ENCODE assay signal across 1 cellular context in the genomic region with DNA sequence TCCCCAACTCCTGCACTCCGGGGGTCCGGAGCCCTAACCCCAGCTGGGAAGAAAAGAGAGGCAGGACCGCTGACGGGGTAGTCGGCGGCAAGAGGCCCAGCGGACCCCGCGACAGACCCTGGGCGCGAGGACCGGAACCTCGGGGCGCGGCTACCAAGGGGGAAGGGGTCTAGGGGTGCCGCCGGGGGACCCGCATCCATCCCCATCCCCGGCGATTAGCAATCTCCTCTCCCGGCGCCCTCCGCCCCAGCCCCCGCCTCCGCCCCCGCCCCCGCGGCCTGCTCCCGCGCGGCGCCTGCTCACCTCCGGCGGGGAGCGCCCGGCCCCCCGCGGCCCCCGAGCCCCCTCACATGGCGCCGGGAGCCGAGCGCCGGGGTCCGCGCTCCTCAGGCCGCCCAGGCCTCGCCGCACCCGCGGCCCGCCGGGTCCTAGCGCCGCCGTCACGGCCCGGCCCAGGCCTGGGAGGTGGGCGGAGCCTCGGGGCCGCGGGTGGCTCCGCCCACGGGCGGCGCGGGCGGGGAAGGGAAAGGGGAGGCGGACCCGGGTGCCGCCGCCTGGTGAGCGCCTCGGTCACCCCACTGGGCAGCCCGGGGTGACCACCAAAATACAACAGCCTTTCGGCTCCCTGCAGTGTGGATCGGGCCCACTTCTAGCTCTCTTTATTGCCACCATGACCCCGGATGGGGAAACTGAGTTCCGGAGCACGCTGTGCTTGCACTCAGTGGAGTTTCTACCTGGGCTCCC.
TF ChIP-seq lines count a peak whose summit lies in the region.

A gene with protein sequence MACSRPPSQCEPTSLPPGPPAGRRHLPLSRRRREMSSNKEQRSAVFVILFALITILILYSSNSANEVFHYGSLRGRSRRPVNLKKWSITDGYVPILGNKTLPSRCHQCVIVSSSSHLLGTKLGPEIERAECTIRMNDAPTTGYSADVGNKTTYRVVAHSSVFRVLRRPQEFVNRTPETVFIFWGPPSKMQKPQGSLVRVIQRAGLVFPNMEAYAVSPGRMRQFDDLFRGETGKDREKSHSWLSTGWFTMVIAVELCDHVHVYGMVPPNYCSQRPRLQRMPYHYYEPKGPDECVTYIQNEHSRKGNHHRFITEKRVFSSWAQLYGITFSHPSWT (minus strand): TSS at position 404 of the 744 bp plus-strand sequence. CDS start 1,622 bp downstream, outside the sequence.

TF ChIP-seq in HepG2, 621 proteins besides CTCF, POLR2A, EP300 and RAD21 (continued from another document):
- TF ChIP-seq ZNF563 (CRISPR knock-in tag; IDR thresholded peaks at IDR 0.05), result peak; percentile 21; the same call in 1 of the 2 replicates
- TF ChIP-seq ZBTB42 (CRISPR knock-in tag; IDR thresholded peaks at IDR 0.05), result no peak
- no peak for TF ChIP-seq ARNT2 (CRISPR knock-in tag; IDR thresholded peaks at IDR 0.05; ENCODE audit: low read depth)
- no peak for TF ChIP-seq ZEB1 (IDR thresholded peaks at IDR 0.05; ENCODE audit: insufficient replicate concordance, low read depth)
- TF ChIP-seq ZFP36L1 (CRISPR knock-in tag; IDR thresholded peaks at IDR 0.05), result no peak
- TF ChIP-seq HOXD1 (CRISPR knock-in tag; IDR thresholded peaks at IDR 0.05), result no peak
- TF ChIP-seq, protein P1, sequence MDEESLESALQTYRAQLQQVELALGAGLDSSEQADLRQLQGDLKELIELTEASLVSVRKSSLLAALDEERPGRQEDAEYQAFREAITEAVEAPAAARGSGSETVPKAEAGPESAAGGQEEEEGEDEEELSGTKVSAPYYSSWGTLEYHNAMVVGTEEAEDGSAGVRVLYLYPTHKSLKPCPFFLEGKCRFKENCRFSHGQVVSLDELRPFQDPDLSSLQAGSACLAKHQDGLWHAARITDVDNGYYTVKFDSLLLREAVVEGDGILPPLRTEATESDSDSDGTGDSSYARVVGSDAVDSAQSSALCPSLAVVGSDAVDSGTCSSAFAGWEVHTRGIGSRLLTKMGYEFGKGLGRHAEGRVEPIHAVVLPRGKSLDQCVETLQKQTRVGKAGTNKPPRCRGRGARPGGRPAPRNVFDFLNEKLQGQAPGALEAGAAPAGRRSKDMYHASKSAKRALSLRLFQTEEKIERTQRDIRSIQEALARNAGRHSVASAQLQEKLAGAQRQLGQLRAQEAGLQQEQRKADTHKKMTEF (CRISPR knock-in tag; IDR thresholded peaks at IDR 0.05), result peak; percentile 13; the same call in 1 of the 2 replicates
- TF ChIP-seq HOXA3 (CRISPR knock-in tag; IDR thresholded peaks at IDR 0.05), result peak; percentile 25; the same call in 1 of the 2 replicates
- TF ChIP-seq MED1 (CRISPR knock-in tag; IDR thresholded peaks at IDR 0.05), result peak; percentile 22; the same call in 1 of the 2 replicates
- no peak for TF ChIP-seq ETV5 (CRISPR knock-in tag; IDR thresholded peaks at IDR 0.05; ENCODE audit: borderline replicate concordance)
- 0 out of 2 replicates have a peak, but pooled peaks have one; percentile 53 for TF ChIP-seq MEIS2 (CRISPR knock-in tag; IDR thresholded peaks at IDR 0.05)
- TF ChIP-seq ARHGAP35 (CRISPR knock-in tag; IDR thresholded peaks at IDR 0.05; ENCODE audit: borderline replicate concordance), result no peak
- TF ChIP-seq ZNF441 (CRISPR knock-in tag; IDR thresholded peaks at IDR 0.05; ENCODE audit: borderline replicate concordance), result peak; percentile 44; the same call in 1 of the 2 replicates
- peak; percentile 19 for TF ChIP-seq HNRNPLL (IDR thresholded peaks at IDR 0.05; ENCODE audit: low read depth, low read length, poor library complexity, severe bottlenecking)
- TF ChIP-seq ZNF605 (CRISPR knock-in tag; IDR thresholded peaks at IDR 0.05), result 0 out of 2 replicates have a peak, but pooled peaks have one; percentile 5
- no peak for TF ChIP-seq MATR3 (CRISPR knock-in tag; IDR thresholded peaks at IDR 0.05)
